In genomic region chr16:84115919-84116719, GRCh38 we compare ENCODE assay signal across 8 cellular contexts. TPM values are rescaled to one million over a fixed set of nuclear protein-coding genes. Genes with fewer than 3 reads are reported as not detected.
A peak's percentile ranks its signal among the peaks of the same experiment; 100 is the strongest.
DNase-seq lines count a peak whose midpoint lies in the region; ATAC-seq lines count a peak whose summit lies in the region.

No MANE protein-coding gene starts in this region.

- H3K4me1 ChIP-seq in ES-I3 (ENCODE audit: insufficient read depth, low read length) (peaks cover 5% of the 10 kb centered on the region; the same call in 1 of the 2 replicates), SJSA1 (replicated peaks) (peaks cover 5% of the 10 kb centered on the region)

- peak overlapping the region; percentile 38 for H3K27ac ChIP-seq in SJSA1

- H3K36me3 ChIP-seq in ES-I3 (ENCODE audit: insufficient read depth, low read length) = no peaks in the 10 kb centered on the region
- peaks cover 7% of the 10 kb centered on the region; the same call in 1 of the 2 replicates for H3K36me3 ChIP-seq in SJSA1

- ATAC-seq in GM19438 (IDR thresholded peaks at IDR 0.05; ENCODE audit: low read depth, unreplicated experiment) = peak; percentile 35
- ATAC-seq in HG03457 (IDR thresholded peaks at IDR 0.05; ENCODE audit: unreplicated experiment) = peak; percentile 28
- peak; percentile 56 for ATAC-seq in left lobe of liver

- peak overlapping the region; percentile 95 for H3K9ac ChIP-seq in ES-I3 (ENCODE audit: low read depth, low read length)

- H3K4me3 ChIP-seq in SJSA1 = peak overlapping the region; percentile 78

- DNase-seq in SJSA1 (ENCODE audit: low read depth in 1 of 2, low spot score in 2 of 2) = peak in 1 of 2 experiments; percentile 25
- DNase-seq in central memory CD4-positive, alpha-beta T cell = peak; percentile 74
- no peak for DNase-seq in left lobe of liver (ENCODE audit: low spot score)
- peak; percentile 64 for DNase-seq in stimulated activated CD8-positive, alpha-beta memory T cell treated with anti-CD3 and anti-CD28 coated beads, Interleukin-4, amount 100 ng/mL, for 48 hours
- no peak for DNase-seq in NCI-H524 treated with DMSO at 0.1 percent for 48 hours (lab: John Stamatoyannopoulos, UW)

- H3K9me3 ChIP-seq in ES-I3 (ENCODE audit: control insufficient read depth, insufficient read depth, low read length) (no peaks in the 10 kb centered on the region), SJSA1 (replicated peaks) (no peaks in the 10 kb centered on the region)

- H3K27me3 ChIP-seq in SJSA1 (replicated peaks) = no peaks in the 10 kb centered on the region

RNA-seq across cellular contexts. Expression of gene MBTPS1, which starts 0.6 kb away (rescaled TPM):
- total RNA-seq in SJSA1 (2014; rRNA removed; shearing (Covaris generic)) = 64.9 and 65.0 TPM in 2 replicates
- 41.3 TPM for total RNA-seq in left lobe of liver

RNA-seq across cellular contexts. Expression of gene HSDL1, which starts 28.9 kb away (rescaled TPM):
- 29.0 and 36.4 TPM in 2 replicates for total RNA-seq in SJSA1 (2014; rRNA removed; shearing (Covaris generic))
- 4.7 TPM for total RNA-seq in left lobe of liver

RNA-seq across cellular contexts. Expression of gene DNAAF1, which starts 29.0 kb away (rescaled TPM):
- not detected in 2 replicates for total RNA-seq in SJSA1 (2014; rRNA removed; shearing (Covaris generic))
- total RNA-seq in left lobe of liver = not detected

Comparison
In these comparisons a context has a peak if more than half of its experiments do, and no peak if none do; other contexts are left out.
1. DNase-seq: peak in central memory CD4-positive, alpha-beta T cell (single experiment) and stimulated activated CD8-positive, alpha-beta memory T cell treated with anti-CD3 and anti-CD28 coated beads, Interleukin-4, amount 100 ng/mL, for 48 hours (single experiment); none in left lobe of liver (single experiment) and NCI-H524 treated with DMSO at 0.1 percent for 48 hours (single experiment).
2. Peak in every context shown above with its lines, with median percentiles within 50 percentile points of each other: ATAC-seq.